In genomic region chr1:6486433-6487011, GRCh38 we compare ENCODE assay signal across 8 cellular contexts. TPM values are rescaled to one million over a fixed set of nuclear protein-coding genes. Genes with fewer than 3 reads are reported as not detected.
DNase-seq lines count a peak whose midpoint lies in the region; ATAC-seq and TF ChIP-seq lines count a peak whose summit lies in the region.

No MANE protein-coding gene starts in this region.

- POLR2A ChIA-PET in AG04449 (lab: Yijun Ruan, JAX) = no interaction called here

- H3K9ac ChIP-seq in adipocyte (ENCODE audit: low read length) = no peak overlapping the region
- H3K9ac ChIP-seq in rectal smooth muscle tissue (ENCODE audit: low read length) = no peak overlapping the region

- H3K27ac ChIP-seq in left ventricle myocardium inferior (replicated peaks) = peak overlapping the region; percentile 91
- no peak overlapping the region for H3K27ac ChIP-seq in rectal smooth muscle tissue (ENCODE audit: low read depth, low read length)

- peaks cover 4% of the 10 kb centered on the region for H3K4me1 ChIP-seq in adipocyte (ENCODE audit: control insufficient read depth, insufficient read depth, low read length)
- peaks cover 78% of the 10 kb centered on the region for H3K4me1 ChIP-seq in left ventricle myocardium inferior
- no peaks in the 10 kb centered on the region for H3K4me1 ChIP-seq in rectal smooth muscle tissue (ENCODE audit: control insufficient read depth, insufficient read depth, low read length)

- H3K27me3 ChIP-seq in adipocyte (replicated peaks; ENCODE audit: control insufficient read depth, insufficient read depth, low read length) (peaks cover 5% of the 10 kb centered on the region), left ventricle myocardium inferior (ENCODE audit: low read depth) (peaks cover 17% of the 10 kb centered on the region), rectal smooth muscle tissue (ENCODE audit: control insufficient read depth, insufficient read depth, low read length) (peaks cover 4% of the 10 kb centered on the region)

- H3K36me3 ChIP-seq in adipocyte (ENCODE audit: control insufficient read depth, insufficient read depth, low read length, severe bottlenecking) (no peaks in the 10 kb centered on the region), left ventricle myocardium inferior (no peaks in the 10 kb centered on the region), rectal smooth muscle tissue (ENCODE audit: control insufficient read depth, insufficient read depth, low read length) (no peaks in the 10 kb centered on the region)

- TF ChIP-seq POLR2A in GM18505 (IDR thresholded peaks at IDR 0.05; ENCODE audit: borderline replicate concordance, extremely low read depth, insufficient read depth, insufficient read length) = no peak

- intact Hi-C loops in left ventricle myocardium inferior (cut with micrococcal nuclease) = no loop called here

- CTCF ChIA-PET in AG04449 (lab: Yijun Ruan, JAX) = interaction anchor here (0.7 to 11.0 kb wide), 29 partner anchors 9 to 239 kb away, joined by 3 to 236 read pairs (median 4); partner anchors contain the start of genes KLHL21, NOL9, TAS1R1 and TNFRSF25

- H3K4me3 ChIP-seq in AG04449 (ENCODE audit: low read depth, low read length) = peak overlapping the region; percentile 19
- no peak overlapping the region for H3K4me3 ChIP-seq in adipocyte (ENCODE audit: low read length)
- H3K4me3 ChIP-seq in left ventricle myocardium inferior = peak overlapping the region; percentile 73
- H3K4me3 ChIP-seq in rectal smooth muscle tissue (ENCODE audit: low read length) = peak overlapping the region; percentile 26

- TF ChIP-seq CTCF in AG04449 (IDR thresholded peaks at IDR 0.05; ENCODE audit: insufficient read depth, low read length, missing control alignments) (peak; percentile 98), left ventricle myocardium inferior (IDR thresholded peaks at IDR 0.05; ENCODE audit: borderline replicate concordance) (peak; percentile 94)

- no peak for DNase-seq in AG04449 (ENCODE audit: low read depth, low spot score)
- DNase-seq in GM19238 (ENCODE audit: insufficient read length, low spot score) = peak; percentile 84
- DNase-seq in NCI-H1092 (lab: John Stamatoyannopoulos, UW) = peak; percentile 98
- DNase-seq in T-helper 1 cell = peak; percentile 61 to 85 (median 78)
- DNase-seq in adipocyte (ENCODE audit: low read depth) = peak; percentile 96
- peak; percentile 85 for DNase-seq in left ventricle myocardium inferior

- ATAC-seq in GM18505 (IDR thresholded peaks at IDR 0.05; ENCODE audit: unreplicated experiment) = no peak

- no peaks in the 10 kb centered on the region for H3K9me3 ChIP-seq in adipocyte (ENCODE audit: control insufficient read depth, low read length)
- H3K9me3 ChIP-seq in left ventricle myocardium inferior (replicated peaks) = no peaks in the 10 kb centered on the region

RNA-seq across cellular contexts. Expression of gene PLEKHG5, which starts 4.9 kb away (rescaled TPM):
- 16.2 TPM for total RNA-seq in left ventricle myocardium inferior

RNA-seq across cellular contexts. Expression of gene TNFRSF25, which starts 20.5 kb away (rescaled TPM):
- total RNA-seq in left ventricle myocardium inferior = 12.6 TPM
